2 cellular contexts compared by ENCODE assay signal in genomic region chrX:151226941-151227340, GRCh38.
TF ChIP-seq lines count a peak whose summit lies in the region.

No MANE protein-coding gene starts in this region.

TF ChIP-seq in GM23338, 12 proteins besides CTCF, POLR2A, EP300 and RAD21:
- TF ChIP-seq ZNF114 (CRISPR knock-in tag; IDR thresholded peaks at IDR 0.05): no peak
- no peak for TF ChIP-seq JUNB (IDR thresholded peaks at IDR 0.05; ENCODE audit: unreplicated experiment)
- TF ChIP-seq, protein P1, sequence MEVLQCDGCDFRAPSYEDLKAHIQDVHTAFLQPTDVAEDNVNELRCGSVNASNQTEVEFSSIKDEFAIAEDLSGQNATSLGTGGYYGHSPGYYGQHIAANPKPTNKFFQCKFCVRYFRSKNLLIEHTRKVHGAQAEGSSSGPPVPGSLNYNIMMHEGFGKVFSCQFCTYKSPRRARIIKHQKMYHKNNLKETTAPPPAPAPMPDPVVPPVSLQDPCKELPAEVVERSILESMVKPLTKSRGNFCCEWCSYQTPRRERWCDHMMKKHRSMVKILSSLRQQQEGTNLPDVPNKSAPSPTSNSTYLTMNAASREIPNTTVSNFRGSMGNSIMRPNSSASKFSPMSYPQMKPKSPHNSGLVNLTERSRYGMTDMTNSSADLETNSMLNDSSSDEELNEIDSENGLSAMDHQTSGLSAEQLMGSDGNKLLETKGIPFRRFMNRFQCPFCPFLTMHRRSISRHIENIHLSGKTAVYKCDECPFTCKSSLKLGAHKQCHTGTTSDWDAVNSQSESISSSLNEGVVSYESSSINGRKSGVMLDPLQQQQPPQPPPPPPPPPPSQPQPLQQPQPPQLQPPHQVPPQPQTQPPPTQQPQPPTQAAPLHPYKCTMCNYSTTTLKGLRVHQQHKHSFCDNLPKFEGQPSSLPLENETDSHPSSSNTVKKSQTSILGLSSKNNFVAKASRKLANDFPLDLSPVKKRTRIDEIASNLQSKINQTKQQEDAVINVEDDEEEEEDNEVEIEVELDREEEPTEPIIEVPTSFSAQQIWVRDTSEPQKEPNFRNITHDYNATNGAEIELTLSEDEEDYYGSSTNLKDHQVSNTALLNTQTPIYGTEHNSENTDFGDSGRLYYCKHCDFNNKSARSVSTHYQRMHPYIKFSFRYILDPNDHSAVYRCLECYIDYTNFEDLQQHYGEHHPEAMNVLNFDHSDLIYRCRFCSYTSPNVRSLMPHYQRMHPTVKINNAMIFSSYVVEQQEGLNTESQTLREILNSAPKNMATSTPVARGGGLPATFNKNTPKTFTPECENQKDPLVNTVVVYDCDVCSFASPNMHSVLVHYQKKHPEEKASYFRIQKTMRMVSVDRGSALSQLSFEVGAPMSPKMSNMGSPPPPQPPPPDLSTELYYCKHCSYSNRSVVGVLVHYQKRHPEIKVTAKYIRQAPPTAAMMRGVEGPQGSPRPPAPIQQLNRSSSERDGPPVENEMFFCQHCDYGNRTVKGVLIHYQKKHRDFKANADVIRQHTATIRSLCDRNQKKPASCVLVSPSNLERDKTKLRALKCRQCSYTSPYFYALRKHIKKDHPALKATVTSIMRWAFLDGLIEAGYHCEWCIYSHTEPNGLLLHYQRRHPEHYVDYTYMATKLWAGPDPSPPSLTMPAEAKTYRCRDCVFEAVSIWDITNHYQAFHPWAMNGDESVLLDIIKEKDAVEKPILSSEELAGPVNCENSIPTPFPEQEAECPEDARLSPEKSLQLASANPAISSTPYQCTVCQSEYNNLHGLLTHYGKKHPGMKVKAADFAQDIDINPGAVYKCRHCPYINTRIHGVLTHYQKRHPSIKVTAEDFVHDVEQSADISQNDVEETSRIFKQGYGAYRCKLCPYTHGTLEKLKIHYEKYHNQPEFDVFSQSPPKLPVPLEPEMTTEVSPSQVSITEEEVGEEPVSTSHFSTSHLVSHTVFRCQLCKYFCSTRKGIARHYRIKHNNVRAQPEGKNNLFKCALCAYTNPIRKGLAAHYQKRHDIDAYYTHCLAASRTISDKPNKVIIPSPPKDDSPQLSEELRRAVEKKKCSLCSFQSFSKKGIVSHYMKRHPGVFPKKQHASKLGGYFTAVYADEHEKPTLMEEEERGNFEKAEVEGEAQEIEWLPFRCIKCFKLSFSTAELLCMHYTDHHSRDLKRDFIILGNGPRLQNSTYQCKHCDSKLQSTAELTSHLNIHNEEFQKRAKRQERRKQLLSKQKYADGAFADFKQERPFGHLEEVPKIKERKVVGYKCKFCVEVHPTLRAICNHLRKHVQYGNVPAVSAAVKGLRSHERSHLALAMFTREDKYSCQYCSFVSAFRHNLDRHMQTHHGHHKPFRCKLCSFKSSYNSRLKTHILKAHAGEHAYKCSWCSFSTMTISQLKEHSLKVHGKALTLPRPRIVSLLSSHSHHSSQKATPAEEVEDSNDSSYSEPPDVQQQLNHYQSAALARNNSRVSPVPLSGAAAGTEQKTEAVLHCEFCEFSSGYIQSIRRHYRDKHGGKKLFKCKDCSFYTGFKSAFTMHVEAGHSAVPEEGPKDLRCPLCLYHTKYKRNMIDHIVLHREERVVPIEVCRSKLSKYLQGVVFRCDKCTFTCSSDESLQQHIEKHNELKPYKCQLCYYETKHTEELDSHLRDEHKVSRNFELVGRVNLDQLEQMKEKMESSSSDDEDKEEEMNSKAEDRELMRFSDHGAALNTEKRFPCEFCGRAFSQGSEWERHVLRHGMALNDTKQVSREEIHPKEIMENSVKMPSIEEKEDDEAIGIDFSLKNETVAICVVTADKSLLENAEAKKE (CRISPR knock-in tag; IDR thresholded peaks at IDR 0.05): no peak
- no peak for TF ChIP-seq ZNF331 (CRISPR knock-in tag; IDR thresholded peaks at IDR 0.05; ENCODE audit: low read depth)
- TF ChIP-seq POLR2AphosphoS5 (IDR thresholded peaks at IDR 0.05; ENCODE audit: low read depth): no peak
- TF ChIP-seq ETS1 (IDR thresholded peaks at IDR 0.05): no peak
- TF ChIP-seq EZH2phosphoT487 (IDR thresholded peaks at IDR 0.05; ENCODE audit: unreplicated experiment): no peak
- TF ChIP-seq CREB1 (CRISPR knock-in tag; IDR thresholded peaks at IDR 0.05; ENCODE audit: low read depth): no peak
- TF ChIP-seq, protein P2, sequence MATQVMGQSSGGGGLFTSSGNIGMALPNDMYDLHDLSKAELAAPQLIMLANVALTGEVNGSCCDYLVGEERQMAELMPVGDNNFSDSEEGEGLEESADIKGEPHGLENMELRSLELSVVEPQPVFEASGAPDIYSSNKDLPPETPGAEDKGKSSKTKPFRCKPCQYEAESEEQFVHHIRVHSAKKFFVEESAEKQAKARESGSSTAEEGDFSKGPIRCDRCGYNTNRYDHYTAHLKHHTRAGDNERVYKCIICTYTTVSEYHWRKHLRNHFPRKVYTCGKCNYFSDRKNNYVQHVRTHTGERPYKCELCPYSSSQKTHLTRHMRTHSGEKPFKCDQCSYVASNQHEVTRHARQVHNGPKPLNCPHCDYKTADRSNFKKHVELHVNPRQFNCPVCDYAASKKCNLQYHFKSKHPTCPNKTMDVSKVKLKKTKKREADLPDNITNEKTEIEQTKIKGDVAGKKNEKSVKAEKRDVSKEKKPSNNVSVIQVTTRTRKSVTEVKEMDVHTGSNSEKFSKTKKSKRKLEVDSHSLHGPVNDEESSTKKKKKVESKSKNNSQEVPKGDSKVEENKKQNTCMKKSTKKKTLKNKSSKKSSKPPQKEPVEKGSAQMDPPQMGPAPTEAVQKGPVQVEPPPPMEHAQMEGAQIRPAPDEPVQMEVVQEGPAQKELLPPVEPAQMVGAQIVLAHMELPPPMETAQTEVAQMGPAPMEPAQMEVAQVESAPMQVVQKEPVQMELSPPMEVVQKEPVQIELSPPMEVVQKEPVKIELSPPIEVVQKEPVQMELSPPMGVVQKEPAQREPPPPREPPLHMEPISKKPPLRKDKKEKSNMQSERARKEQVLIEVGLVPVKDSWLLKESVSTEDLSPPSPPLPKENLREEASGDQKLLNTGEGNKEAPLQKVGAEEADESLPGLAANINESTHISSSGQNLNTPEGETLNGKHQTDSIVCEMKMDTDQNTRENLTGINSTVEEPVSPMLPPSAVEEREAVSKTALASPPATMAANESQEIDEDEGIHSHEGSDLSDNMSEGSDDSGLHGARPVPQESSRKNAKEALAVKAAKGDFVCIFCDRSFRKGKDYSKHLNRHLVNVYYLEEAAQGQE (IDR thresholded peaks at IDR 0.05; ENCODE audit: unreplicated experiment): no peak
- no peak for TF ChIP-seq NANOG (IDR thresholded peaks at IDR 0.05; ENCODE audit: borderline replicate concordance)
- no peak for TF ChIP-seq STAT1 (IDR thresholded peaks at IDR 0.05; ENCODE audit: unreplicated experiment)
- no peak for TF ChIP-seq EZH2 (IDR thresholded peaks at IDR 0.05; ENCODE audit: low read depth, unreplicated experiment)

TF ChIP-seq in H1, 55 proteins besides CTCF, POLR2A, EP300 and RAD21:
- TF ChIP-seq CHD2 (IDR thresholded peaks at IDR 0.05; ENCODE audit: low read length) (no peak), BRCA1 (IDR thresholded peaks at IDR 0.05; ENCODE audit: low read depth, low read length) (no peak), JUN (IDR thresholded peaks at IDR 0.05; ENCODE audit: low read depth, low read length) (no peak), SP2 (IDR thresholded peaks at IDR 0.05; ENCODE audit: low read length) (no peak), POLR2AphosphoS5 (IDR thresholded peaks at IDR 0.05; ENCODE audit: low read depth, low read length) (no peak), NRF1 (IDR thresholded peaks at IDR 0.05; ENCODE audit: low read depth, low read length) (no peak), TCF12 (IDR thresholded peaks at IDR 0.05; ENCODE audit: low read depth, low read length) (no peak), YY1 (IDR thresholded peaks at IDR 0.05; ENCODE audit: low read depth, low read length) (no peak), E2F6 (IDR thresholded peaks at IDR 0.05) (no peak), SIRT6 (IDR thresholded peaks at IDR 0.05; ENCODE audit: low read length) (no peak), EGR1 (IDR thresholded peaks at IDR 0.05; ENCODE audit: borderline replicate concordance, low read depth, low read length) (no peak)
- TF ChIP-seq, protein P3, sequence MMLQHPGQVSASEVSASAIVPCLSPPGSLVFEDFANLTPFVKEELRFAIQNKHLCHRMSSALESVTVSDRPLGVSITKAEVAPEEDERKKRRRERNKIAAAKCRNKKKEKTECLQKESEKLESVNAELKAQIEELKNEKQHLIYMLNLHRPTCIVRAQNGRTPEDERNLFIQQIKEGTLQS (IDR thresholded peaks at IDR 0.05; ENCODE audit: insufficient read depth, low read depth, low read length): no peak
- TF ChIP-seq, protein P4, sequence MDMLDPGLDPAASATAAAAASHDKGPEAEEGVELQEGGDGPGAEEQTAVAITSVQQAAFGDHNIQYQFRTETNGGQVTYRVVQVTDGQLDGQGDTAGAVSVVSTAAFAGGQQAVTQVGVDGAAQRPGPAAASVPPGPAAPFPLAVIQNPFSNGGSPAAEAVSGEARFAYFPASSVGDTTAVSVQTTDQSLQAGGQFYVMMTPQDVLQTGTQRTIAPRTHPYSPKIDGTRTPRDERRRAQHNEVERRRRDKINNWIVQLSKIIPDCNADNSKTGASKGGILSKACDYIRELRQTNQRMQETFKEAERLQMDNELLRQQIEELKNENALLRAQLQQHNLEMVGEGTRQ (IDR thresholded peaks at IDR 0.05; ENCODE audit: low read length): no peak
